In genomic region chr12:129163461-129163860, GRCh38 we compare ENCODE assay signal across 25 cellular contexts.
"Had no signal": no experiment of that assay in that cellular context is flagged by ENCODE, and none has a peak within 500 bp of the region (broad histone marks: within the 10 kb centered on the region; RNA-seq: fewer than 3 reads in every experiment).

No MANE protein-coding gene starts in this region.

- DNase-seq: activated B cell treated with CpG ODN at 0.5 μM for 24 hours; activated CD4-positive, alpha-beta T cell treated with anti-CD3 and anti-CD28 coated beads for 48 hours; activated CD4-positive, alpha-beta T cell treated with anti-CD3 and anti-CD28 coated beads, Interleukin-2, amount 50 U/mL, for 1 hour; activated CD4-positive, alpha-beta T cell treated with anti-CD3 and anti-CD28 coated beads, Interleukin-2, amount 50 U/mL, for 48 hours; activated CD8-positive, alpha-beta memory T cell treated with anti-CD3 and anti-CD28 coated beads for 24 hours; activated CD8-positive, alpha-beta T cell treated with anti-CD3 and anti-CD28 coated beads for 36 hours; activated effector memory CD4-positive, alpha-beta T cell treated with Interleukin-2 at 50 U/mL for 16 hours; activated gamma-delta T cell treated with Interleukin-2 at 50 U/mL for 16 hours; activated naive CD4-positive, alpha-beta T cell treated with anti-CD3 and anti-CD28 coated beads, Interleukin-2, amount 50 U/mL, for 16 hours; activated naive CD4-positive, alpha-beta T cell treated with Interleukin-2 at 50 U/mL for 16 hours; activated T-cell treated with anti-CD3 and anti-CD28 coated beads, Interleukin-2, amount 50 U/mL, for 4 hours; amniotic stem cell; anterior cingulate cortex; brain microvascular endothelial cell; dorsolateral prefrontal cortex; effector memory CD4-positive, alpha-beta T cell; erythroblast; foreskin melanocyte; T-helper 1 cell; T-helper 17 cell; T1000; WERI-Rb-1 had no signal

- H3K27me3 ChIP-seq: brain microvascular endothelial cell, dorsolateral prefrontal cortex had no signal

- H3K27ac ChIP-seq: brain microvascular endothelial cell, coronary artery, dorsolateral prefrontal cortex, esophagus muscularis mucosa, gastroesophageal sphincter, WERI-Rb-1 had no signal

- H3K4me1 ChIP-seq: esophagus muscularis mucosa, gastroesophageal sphincter had no signal

- H3K36me3 ChIP-seq: brain microvascular endothelial cell, esophagus muscularis mucosa, gastroesophageal sphincter, WERI-Rb-1 had no signal

- H3K4me3 ChIP-seq: coronary artery, dorsolateral prefrontal cortex, esophagus muscularis mucosa, gastroesophageal sphincter had no signal
